In the genomic region with DNA sequence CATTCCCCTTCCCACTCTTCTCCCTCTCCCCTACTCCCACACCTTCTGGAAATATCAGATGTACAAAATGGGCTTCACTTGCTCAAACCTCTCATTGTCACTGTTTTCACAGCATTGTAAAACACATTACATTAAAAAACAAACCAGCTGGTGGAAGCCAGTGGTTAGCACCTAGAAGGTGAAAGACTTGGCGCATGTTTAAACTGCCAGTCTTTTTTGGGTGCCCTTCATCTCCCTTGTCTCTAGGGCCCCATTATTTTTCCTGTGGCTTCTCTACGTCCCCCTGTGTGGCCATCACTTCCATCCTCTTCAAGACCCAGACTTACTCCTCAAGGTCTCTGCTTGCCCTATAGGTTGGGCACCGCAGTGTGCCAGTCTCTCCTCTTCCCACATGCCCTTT, we compare ENCODE assay signal across 1 cellular context.
TF ChIP-seq lines count a peak whose summit lies in the region.

No MANE protein-coding gene starts in this region.

TF ChIP-seq in GM12878, 131 proteins besides CTCF, POLR2A, EP300 and RAD21:
- peak; percentile 54 for TF ChIP-seq MEF2B (IDR thresholded peaks at IDR 0.05; ENCODE audit: partially characterized antibody, poor library complexity, severe bottlenecking)
- no peak for TF ChIP-seq GATAD2B (conservative IDR thresholded peaks at IDR 0.05; ENCODE audit: low read depth)
- TF ChIP-seq, protein P1, sequence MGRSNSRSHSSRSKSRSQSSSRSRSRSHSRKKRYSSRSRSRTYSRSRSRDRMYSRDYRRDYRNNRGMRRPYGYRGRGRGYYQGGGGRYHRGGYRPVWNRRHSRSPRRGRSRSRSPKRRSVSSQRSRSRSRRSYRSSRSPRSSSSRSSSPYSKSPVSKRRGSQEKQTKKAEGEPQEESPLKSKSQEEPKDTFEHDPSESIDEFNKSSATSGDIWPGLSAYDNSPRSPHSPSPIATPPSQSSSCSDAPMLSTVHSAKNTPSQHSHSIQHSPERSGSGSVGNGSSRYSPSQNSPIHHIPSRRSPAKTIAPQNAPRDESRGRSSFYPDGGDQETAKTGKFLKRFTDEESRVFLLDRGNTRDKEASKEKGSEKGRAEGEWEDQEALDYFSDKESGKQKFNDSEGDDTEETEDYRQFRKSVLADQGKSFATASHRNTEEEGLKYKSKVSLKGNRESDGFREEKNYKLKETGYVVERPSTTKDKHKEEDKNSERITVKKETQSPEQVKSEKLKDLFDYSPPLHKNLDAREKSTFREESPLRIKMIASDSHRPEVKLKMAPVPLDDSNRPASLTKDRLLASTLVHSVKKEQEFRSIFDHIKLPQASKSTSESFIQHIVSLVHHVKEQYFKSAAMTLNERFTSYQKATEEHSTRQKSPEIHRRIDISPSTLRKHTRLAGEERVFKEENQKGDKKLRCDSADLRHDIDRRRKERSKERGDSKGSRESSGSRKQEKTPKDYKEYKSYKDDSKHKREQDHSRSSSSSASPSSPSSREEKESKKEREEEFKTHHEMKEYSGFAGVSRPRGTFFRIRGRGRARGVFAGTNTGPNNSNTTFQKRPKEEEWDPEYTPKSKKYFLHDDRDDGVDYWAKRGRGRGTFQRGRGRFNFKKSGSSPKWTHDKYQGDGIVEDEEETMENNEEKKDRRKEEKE (IDR thresholded peaks at IDR 0.05): no peak
- TF ChIP-seq PML (IDR thresholded peaks at IDR 0.05; ENCODE audit: low read length): no peak
- TF ChIP-seq GABPA (IDR thresholded peaks at IDR 0.05; ENCODE audit: low read depth): no peak
- TF ChIP-seq MTA2 (IDR thresholded peaks at IDR 0.05; ENCODE audit: low read depth): peak; percentile 24; the same call in 1 of the 2 replicates
- TF ChIP-seq SIX5 (IDR thresholded peaks at IDR 0.05; ENCODE audit: low read depth, low read length, severe bottlenecking): no peak
- TF ChIP-seq NFXL1 (IDR thresholded peaks at IDR 0.05; ENCODE audit: borderline replicate concordance): no peak
- no peak for TF ChIP-seq ATF3 (IDR thresholded peaks at IDR 0.05; ENCODE audit: borderline replicate concordance, extremely low read depth, low read depth, low read length)
- no peak for TF ChIP-seq MAX (IDR thresholded peaks at IDR 0.05; ENCODE audit: low read depth, low read length)
- 0 out of 4 replicates have a peak, but pooled peaks of 1 of the 2 experiments have one; percentile 29 for TF ChIP-seq IKZF2 (IDR thresholded peaks at IDR 0.05)
- peak; percentile 23; the same call in 1 of the 2 replicates for TF ChIP-seq IKZF1 (conservative IDR thresholded peaks at IDR 0.05)
